9 cellular contexts compared by ENCODE assay signal in genomic region chr17:76147211-76148014, GRCh38. TPM values are rescaled to one million over a fixed set of nuclear protein-coding genes. Genes with fewer than 3 reads are reported as not detected.
A peak's percentile ranks its signal among the peaks of the same experiment; 100 is the strongest.
DNase-seq lines count a peak whose midpoint lies in the region; ATAC-seq and TF ChIP-seq lines count a peak whose summit lies in the region.
"Had no signal": no experiment of that assay in that cellular context is flagged by ENCODE, and none has a peak within 500 bp of the region (broad histone marks: within the 10 kb centered on the region; RNA-seq: fewer than 3 reads in every experiment).

No MANE protein-coding gene starts in this region.

- peak; percentile 40; the same call in 1 of the 2 replicates for TF ChIP-seq CTCF in WI38 (IDR thresholded peaks at IDR 0.05; ENCODE audit: low read depth, low read length)

- peak; percentile 16 for DNase-seq in Caki2 (ENCODE audit: low read depth)
- peak; percentile 51 for DNase-seq in KBM-7
- peak; percentile 28 for DNase-seq in kidney tubule cell (ENCODE audit: low spot score)
- no peak for DNase-seq in substantia nigra (lab: John Stamatoyannopoulos, UW)
- no peak for DNase-seq in 8988T
- no peak for DNase-seq in foreskin melanocyte

- no peak overlapping the region for H3K4me3 ChIP-seq in WI38 (ENCODE audit: low read depth, low read length)
- H3K4me3 ChIP-seq: SJSA1 had no signal

- in situ Hi-C loops in Caki2 (cut with HindIII; ENCODE audit: low pct_unique_long_range_greater_than_20kb, low sequenced_read_pairs) (no loop called here), KBM-7 (cut with MboI; ENCODE audit: low pct_unique_long_range_greater_than_20kb, low sequenced_read_pairs) (no loop called here)

- H3K27ac ChIP-seq in substantia nigra (ENCODE audit: low read depth, low read length, poor library complexity, severe bottlenecking) = no peak overlapping the region
- H3K27ac ChIP-seq: SJSA1 had no signal

- no peak for ATAC-seq in HG02759 (IDR thresholded peaks at IDR 0.05; ENCODE audit: unreplicated experiment)

RNA-seq across cellular contexts. Expression of gene FOXJ1, which starts 6.4 kb away (rescaled TPM):
- total RNA-seq in Caki2 (2014; rRNA removed; shearing (Covaris generic); ENCODE audit: low replicate concordance) = 1.7 TPM in 1 of 2 replicates, not detected in the other
- total RNA-seq: SJSA1 had no signal

RNA-seq across cellular contexts. Expression of gene EXOC7, which starts 43.8 kb away (rescaled TPM):
- 71.7 and 72.1 TPM in 2 replicates for total RNA-seq in Caki2 (2014; rRNA removed; shearing (Covaris generic); ENCODE audit: low replicate concordance)

Comparison
In these comparisons a context has a peak if more than half of its experiments do, and no peak if none do; other contexts are left out.
1. DNase-seq: peak in Caki2 (single experiment), KBM-7 (single experiment) and kidney tubule cell (single experiment); none in substantia nigra (0 of 49), 8988T (single experiment) and foreskin melanocyte (single experiment).